ENCODE assay signal across 7 cellular contexts in the genomic region with DNA sequence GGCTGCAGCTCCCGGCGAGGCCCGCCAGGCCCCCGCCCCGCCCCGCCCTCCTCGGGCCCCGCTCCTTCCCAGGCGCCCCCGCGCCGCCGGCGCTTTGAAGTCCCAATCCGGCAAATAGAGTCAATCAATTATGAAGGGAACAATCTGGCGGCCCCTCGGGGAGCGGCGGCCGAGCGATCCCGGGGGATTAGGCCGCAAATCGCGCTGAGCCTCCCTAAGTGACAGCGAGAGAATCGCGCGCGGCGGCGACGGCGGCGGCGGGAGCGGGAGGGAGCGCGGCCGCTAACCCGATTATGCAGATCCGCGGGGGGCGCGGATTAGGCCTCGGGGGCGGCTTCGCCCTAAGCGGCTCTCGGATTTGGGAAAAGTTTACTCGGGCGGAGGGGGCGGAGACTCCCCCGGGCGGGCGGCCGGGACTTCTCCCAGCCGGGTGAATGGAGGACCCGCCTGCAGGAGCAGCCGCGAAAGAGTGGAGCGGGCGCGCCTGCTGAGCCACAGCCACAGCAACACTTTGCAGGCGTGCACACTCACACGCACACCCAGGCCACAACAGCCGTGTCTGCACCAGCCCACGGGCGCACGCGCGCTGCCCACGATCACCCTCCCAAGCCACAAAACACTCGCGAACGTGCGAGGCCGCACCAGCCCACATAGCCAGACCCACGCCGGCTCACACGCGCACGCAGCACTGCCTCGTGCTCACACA. TPM values are rescaled to one million over a fixed set of nuclear protein-coding genes. Genes with fewer than 3 reads are reported as not detected.
DNase-seq lines count a peak whose midpoint lies in the region; ATAC-seq and TF ChIP-seq lines count a peak whose summit lies in the region.

No MANE protein-coding gene starts in this region.

- DNase-seq in H7 (peak; percentile 96), Panc1 (ENCODE audit: low read depth, low spot score) (no peak)
- DNase-seq in effector memory CD4-positive, alpha-beta T cell, result no peak

- in situ Hi-C loops in Panc1 (cut with HindIII; ENCODE audit: low pct_unique_long_range_greater_than_20kb, low sequenced_read_pairs), result no loop called here

- intact Hi-C loops in Panc1 (cut with micrococcal nuclease; ENCODE audit: unreplicated experiment), result no loop called here

- no peak overlapping the region for H3K9ac ChIP-seq in muscle layer of colon (ENCODE audit: low read length)

- TF ChIP-seq CTCF in Panc1 (IDR thresholded peaks at IDR 0.05), result no peak

- H3K4me3 ChIP-seq in H7 (ENCODE audit: insufficient read depth, low read depth, low read length), result peak overlapping the region; percentile 58
- H3K4me3 ChIP-seq in Panc1 (ENCODE audit: low read depth in 2 of 2, low read length in 2 of 2), result peak overlapping the region; percentile 50 to 51
- peak overlapping the region; percentile 67 for H3K4me3 ChIP-seq in effector memory CD4-positive, alpha-beta T cell (ENCODE audit: insufficient read depth, low read depth, low read length, poor library complexity, severe bottlenecking)
- peak overlapping the region; percentile 62 to 83 for H3K4me3 ChIP-seq in muscle layer of colon (ENCODE audit: low read depth in 1 of 2, low read length in 2 of 2)

- H3K9me3 ChIP-seq in Panc1 (ENCODE audit: control insufficient read depth, insufficient read depth, low read depth, low read length), result no peaks in the 10 kb centered on the region
- H3K9me3 ChIP-seq in effector memory CD4-positive, alpha-beta T cell (ENCODE audit: control insufficient read depth, low read length), result no peaks in the 10 kb centered on the region
- no peaks in the 10 kb centered on the region for H3K9me3 ChIP-seq in muscle layer of colon (ENCODE audit: low read length)

- H3K27me3 ChIP-seq in H7 (ENCODE audit: control insufficient read depth, insufficient read depth, low read length) (peaks cover 55% of the 10 kb centered on the region), Panc1 (ENCODE audit: control insufficient read depth, insufficient read depth, low read length) (peaks cover 5% of the 10 kb centered on the region; the same call in 1 of the 2 replicates), muscle layer of colon (ENCODE audit: control insufficient read depth in 1 of 2, insufficient read depth in 2 of 2, low read length in 2 of 2) (peaks cover 0 to 22% of the 10 kb centered on the region in 2 donors)
- H3K27me3 ChIP-seq in effector memory CD4-positive, alpha-beta T cell (replicated peaks; ENCODE audit: control insufficient read depth, insufficient read depth, low read length, poor library complexity, severe bottlenecking), result peaks cover 13% of the 10 kb centered on the region

- H3K36me3 ChIP-seq in H7 (replicated peaks; ENCODE audit: control insufficient read depth, insufficient read depth, low read length) (no peaks in the 10 kb centered on the region), Panc1 (ENCODE audit: control insufficient read depth, insufficient read depth, low read length) (no peaks in the 10 kb centered on the region), muscle layer of colon (ENCODE audit: insufficient read depth, low read length) (no peaks in the 10 kb centered on the region)
- H3K36me3 ChIP-seq in effector memory CD4-positive, alpha-beta T cell (ENCODE audit: control insufficient read depth, insufficient read depth, low read length), result no peaks in the 10 kb centered on the region

- POLR2A ChIA-PET in Panc1 (lab: Charles Lee), result interaction anchor here (0.5 kb wide), 1 partner anchor 10 kb away, joined by 4 read pairs; no protein-coding TSS in a partner anchor

- no TSS peak for BruUV-seq in Panc1 (replicated peaks; lab: Mats Ljungman, UMichigan)

- peaks cover 3% of the 10 kb centered on the region; the same call in 1 of the 2 replicates for H3K4me1 ChIP-seq in Panc1 (ENCODE audit: control insufficient read depth, insufficient read depth, low read length)
- peaks cover 9% of the 10 kb centered on the region for H3K4me1 ChIP-seq in effector memory CD4-positive, alpha-beta T cell (ENCODE audit: control insufficient read depth, insufficient read depth, low read length, poor library complexity, severe bottlenecking)
- H3K4me1 ChIP-seq in muscle layer of colon (ENCODE audit: insufficient read depth, low read length), result peaks cover 5% of the 10 kb centered on the region

- H3K27ac ChIP-seq in Panc1 (ENCODE audit: low read length) (no peak overlapping the region), muscle layer of colon (ENCODE audit: low read depth, low read length) (no peak overlapping the region)
- no peak overlapping the region for H3K27ac ChIP-seq in effector memory CD4-positive, alpha-beta T cell (ENCODE audit: insufficient read depth, low read length, poor library complexity, severe bottlenecking)

- ATAC-seq in Panc1 (peak; percentile 70), GM21390 (IDR thresholded peaks at IDR 0.05; ENCODE audit: unreplicated experiment) (no peak), HG02884 (IDR thresholded peaks at IDR 0.05; ENCODE audit: unreplicated experiment) (no peak), GM21360 (IDR thresholded peaks at IDR 0.05; ENCODE audit: unreplicated experiment) (no peak)

- CTCF ChIA-PET in Panc1 (lab: Charles Lee), result no interaction called here

RNA-seq across cellular contexts. Expression of a gene that starts 23.0 kb away (rescaled TPM):
- 4.2 and 5.4 TPM in 2 replicates for total RNA-seq in H7 (2014; rRNA removed; shearing (Covaris generic))
- 0.05 TPM for total RNA-seq in Panc1 (2021; ENCODE audit: unreplicated experiment)
- 0.15 TPM for polyA plus RNA-seq in Panc1 (2012; ENCODE audit: insufficient read length)
